28 cellular contexts compared by ENCODE assay signal in genomic region chr16:704047-704446, GRCh38. TPM values are rescaled to one million over a fixed set of nuclear protein-coding genes. Genes with fewer than 3 reads are reported as not detected.
"Had no signal": no experiment of that assay in that cellular context is flagged by ENCODE, and none has a peak within 500 bp of the region (broad histone marks: within the 10 kb centered on the region; RNA-seq: fewer than 3 reads in every experiment).

No MANE protein-coding gene starts in this region.

- H3K4me1 Mint-ChIP-seq: central memory CD8-positive, alpha-beta T cell; endodermal cell; nephron had no signal

- DNase-seq: activated CD4-positive, alpha-beta T cell treated with anti-CD3 and anti-CD28 coated beads for 1 hour; activated CD4-positive, alpha-beta T cell treated with anti-CD3 and anti-CD28 coated beads, Interleukin-2, amount 50 U/mL, for 1 hour; activated CD8-positive, alpha-beta T cell treated with anti-CD3 and anti-CD28 coated beads, Interleukin-2, amount 10 ng/mL, durations not matched to agents 7 days and 5 days; activated gamma-delta T cell; aorta; brain microvascular endothelial cell; endodermal cell; esophagus squamous epithelium; heart left ventricle; islet precursor cell; left cardiac atrium; occipital lobe; retina; sigmoid colon; stimulated activated CD4-positive, alpha-beta T cell treated with anti-CD3 and anti-CD28 coated beads, Interleukin-2, amount 100 ng/mL, for 48 hours; stimulated activated CD8-positive, alpha-beta memory T cell treated with anti-CD3 and anti-CD28 coated beads, Interleukin-4, amount 100 ng/mL, for 48 hours; stimulated activated naive B cell treated with anti-CD40 and anti-IgM and Interleukin-4, amounts not matched to agents 10 μg/mL and 1 μg/mL and 100 μg/mL, for 72 hours; testis; trophoblast cell had no signal

- H3K4me1 ChIP-seq: testis had no signal

- H3K36me3 Mint-ChIP-seq: activated naive CD4-positive, alpha-beta T cell treated with anti-CD3 and anti-CD28 coated beads, Interleukin-2, amount 50 U/mL, for 24 hours; memory B cell had no signal

- H3K9me3 Mint-ChIP-seq: activated naive CD4-positive, alpha-beta T cell treated with anti-CD3 and anti-CD28 coated beads, Interleukin-2, amount 50 U/mL, for 24 hours; activated T-helper 1 cell treated with anti-CD3 and anti-CD28 coated beads, Interleukin-12 subunit alpha, Interleukin-12 subunit beta, Interleukin-2, Interleukin-4 antibody, amounts not matched to agents 30 ng/mL and 10 ng/mL and 1 ng/mL, durations not matched to agents 14 hours and 24 hours and 36 hours; central memory CD8-positive, alpha-beta T cell; endodermal cell; memory B cell; nephron; stimulated activated naive B cell treated with anti-CD40 and anti-IgM and Interleukin-4, amounts not matched to agents 10 μg/mL and 1 μg/mL and 100 μg/mL, for 72 hours had no signal

- H3K4me3 ChIP-seq: heart left ventricle, sigmoid colon, smooth muscle cell, vagina had no signal

- H3K4me3 Mint-ChIP-seq: activated CD8-positive, alpha-beta T cell treated with anti-CD3 and anti-CD28 coated beads, Interleukin-2, amount 10 ng/mL, durations not matched to agents 7 days and 5 days; activated naive CD4-positive, alpha-beta T cell treated with anti-CD3 and anti-CD28 coated beads, Interleukin-2, amount 50 U/mL, for 24 hours; activated T-helper 1 cell treated with anti-CD3 and anti-CD28 coated beads, Interleukin-12 subunit alpha, Interleukin-12 subunit beta, Interleukin-2, Interleukin-4 antibody, amounts not matched to agents 30 ng/mL and 10 ng/mL and 1 ng/mL, durations not matched to agents 14 hours and 24 hours and 36 hours; central memory CD8-positive, alpha-beta T cell; memory B cell had no signal

- H3K27me3 ChIP-seq: testis had no signal

- H3K4me2 ChIP-seq: smooth muscle cell had no signal

- H3K27ac ChIP-seq: brain microvascular endothelial cell, esophagus squamous epithelium, gastroesophageal sphincter, heart left ventricle, sigmoid colon, testis, vagina had no signal

- H3K9me3 ChIP-seq: esophagus squamous epithelium, gastroesophageal sphincter, heart left ventricle, sigmoid colon, testis, vagina had no signal

- H3K36me3 ChIP-seq: brain microvascular endothelial cell, esophagus squamous epithelium, gastroesophageal sphincter, heart left ventricle, sigmoid colon, vagina had no signal

- H3K27ac Mint-ChIP-seq: activated CD8-positive, alpha-beta T cell treated with anti-CD3 and anti-CD28 coated beads, Interleukin-2, amount 10 ng/mL, durations not matched to agents 7 days and 5 days; activated naive CD4-positive, alpha-beta T cell treated with anti-CD3 and anti-CD28 coated beads, Interleukin-2, amount 50 U/mL, for 24 hours; activated T-helper 1 cell treated with anti-CD3 and anti-CD28 coated beads, Interleukin-12 subunit alpha, Interleukin-12 subunit beta, Interleukin-2, Interleukin-4 antibody, amounts not matched to agents 30 ng/mL and 10 ng/mL and 1 ng/mL, durations not matched to agents 14 hours and 24 hours and 36 hours; endodermal cell; memory B cell; nephron had no signal

RNA-seq across cellular contexts. Expression of gene FBXL16, which starts 1.6 kb away (rescaled TPM):
- total RNA-seq: posterior vena cava had no signal
- polyA plus RNA-seq: aorta had no signal
